13 cellular contexts compared by ENCODE assay signal in the genomic region with DNA sequence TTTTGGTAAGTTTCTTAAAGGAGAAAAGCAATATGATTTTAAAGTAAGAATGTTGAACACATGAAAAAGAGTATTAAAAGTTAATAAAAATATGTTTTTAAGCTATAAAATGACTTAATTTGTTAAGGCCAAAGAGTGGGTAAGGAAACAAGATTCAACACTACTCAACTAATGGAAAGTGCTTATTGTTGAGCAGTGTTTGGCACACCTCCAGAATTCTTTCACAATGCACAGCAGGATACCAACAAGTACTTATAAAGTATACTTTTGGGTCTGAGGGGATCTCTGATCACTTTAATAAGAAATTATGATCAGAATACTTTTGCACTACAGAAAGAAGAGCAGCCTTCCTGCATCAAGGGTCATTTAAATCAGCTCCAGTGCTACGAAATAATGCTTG.
DNase-seq lines count a peak whose midpoint lies in the region; ATAC-seq and TF ChIP-seq lines count a peak whose summit lies in the region.
"Had no signal": no experiment of that assay in that cellular context is flagged by ENCODE, and none has a peak within 500 bp of the region (broad histone marks: within the 10 kb centered on the region; RNA-seq: fewer than 3 reads in every experiment).

No MANE protein-coding gene starts in this region.

- H3K27ac ChIP-seq in VCaP = peak overlapping the region; percentile 22; the same call in 1 of the 2 replicates
- H3K27ac ChIP-seq: tibial artery had no signal

- DNase-seq in ELR (ENCODE audit: low read depth) (peak; percentile 12), KBM-7 (peak; percentile 52), iris pigment epithelial cell (ENCODE audit: low read depth) (peak; percentile 83), NCI-H2171 treated with DMSO at 0.1 percent for 48 hours (lab: John Stamatoyannopoulos, UW) (no peak)
- no peak for DNase-seq in stimulated activated CD4-positive, alpha-beta T cell treated with anti-CD3 and anti-CD28 coated beads, Interleukin-4, amount 100 ng/mL, for 1 hour
- DNase-seq in stimulated activated CD4-positive, alpha-beta T cell treated with anti-CD3 and anti-CD28 coated beads, Interleukin-12 subunit alpha, Interleukin-12 subunit beta, amount 100 ng/mL, for 4 hours = no peak
- DNase-seq: activated CD8-positive, alpha-beta memory T cell treated with anti-CD3 and anti-CD28 coated beads, Interleukin-2, amount 10 ng/mL, durations not matched to agents 7 days and 5 days; CD4-positive, CD25-positive, alpha-beta regulatory T cell; glutamatergic neuron; NCI-H446 had no signal

- TF ChIP-seq CTCF in VCaP (conservative IDR thresholded peaks at IDR 0.05) = no peak

- in situ Hi-C loops in KBM-7 (cut with MboI; ENCODE audit: low pct_unique_long_range_greater_than_20kb, low sequenced_read_pairs) = no loop called here

- ATAC-seq in GM21526 (IDR thresholded peaks at IDR 0.05; ENCODE audit: low FRiP score, unreplicated experiment) = no peak
- ATAC-seq: activated CD8-positive, alpha-beta memory T cell treated with anti-CD3 and anti-CD28 coated beads, Interleukin-2, amount 10 ng/mL, durations not matched to agents 7 days and 5 days had no signal

Comparison
In these comparisons a context has a peak if more than half of its experiments do, and no peak if none do; other contexts are left out.
1. DNase-seq: peak in ELR (single experiment), KBM-7 (single experiment) and iris pigment epithelial cell (single experiment); none in NCI-H2171 treated with DMSO at 0.1 percent for 48 hours (single experiment), stimulated activated CD4-positive, alpha-beta T cell treated with anti-CD3 and anti-CD28 coated beads, Interleukin-4, amount 100 ng/mL, for 1 hour (single experiment) and stimulated activated CD4-positive, alpha-beta T cell treated with anti-CD3 and anti-CD28 coated beads, Interleukin-12 subunit alpha, Interleukin-12 subunit beta, amount 100 ng/mL, for 4 hours (single experiment).